Comparison of ENCODE assay signal across 1 cellular context in genomic region chr6:39251406-39251805, GRCh38.
TF ChIP-seq lines count a peak whose summit lies in the region.

No MANE protein-coding gene starts in this region.

TF ChIP-seq in HEK293, 187 proteins besides CTCF, POLR2A, EP300 and RAD21 (continued from another document and continues in another):
- TF ChIP-seq BCL6B (tag by site-specific recombination; IDR thresholded peaks at IDR 0.05) = peak; percentile 48; the same call in 1 of the 2 replicates
- no peak for TF ChIP-seq ZNF571 (tag by site-specific recombination; IDR thresholded peaks at IDR 0.05)
- 0 out of 2 replicates have a peak, but pooled peaks have one; percentile 25 for TF ChIP-seq ZNF19 (tag by site-specific recombination; IDR thresholded peaks at IDR 0.05; ENCODE audit: low read depth)
- TF ChIP-seq KLF16 (tag by site-specific recombination; IDR thresholded peaks at IDR 0.05) = 0 out of 2 replicates have a peak, but pooled peaks have one; percentile 25
- TF ChIP-seq PRDM2 (tag by site-specific recombination; IDR thresholded peaks at IDR 0.05; ENCODE audit: borderline replicate concordance) = no peak
- no peak for TF ChIP-seq SALL2 (tag by site-specific recombination; IDR thresholded peaks at IDR 0.05; ENCODE audit: borderline replicate concordance)
- TF ChIP-seq PRDM1 (tag by site-specific recombination; IDR thresholded peaks at IDR 0.05) = no peak; the same call in 1 of the 2 replicates
- TF ChIP-seq ZSCAN5A (tag by site-specific recombination; IDR thresholded peaks at IDR 0.05) = no peak
- peak; percentile 52; the same call in 1 of the 2 replicates for TF ChIP-seq GLI2 (tag by site-specific recombination; IDR thresholded peaks at IDR 0.05; ENCODE audit: borderline replicate concordance, low read depth)
- no peak for TF ChIP-seq ZBTB7A (tag by site-specific recombination; IDR thresholded peaks at IDR 0.05; ENCODE audit: low read depth)
- TF ChIP-seq INSM2 (tag by site-specific recombination; IDR thresholded peaks at IDR 0.05) = peak; percentile 41; the same call in 1 of the 2 replicates
- TF ChIP-seq ZNF138 (tag by site-specific recombination; IDR thresholded peaks at IDR 0.05; ENCODE audit: borderline replicate concordance) = no peak
- peak; percentile 68 for TF ChIP-seq WT1 (tag by site-specific recombination; IDR thresholded peaks at IDR 0.05)
- TF ChIP-seq FEZF1 (tag by site-specific recombination; IDR thresholded peaks at IDR 0.05) = peak; percentile 77
- no peak for TF ChIP-seq ZFP3 (tag by site-specific recombination; IDR thresholded peaks at IDR 0.05; ENCODE audit: low read depth)
- no peak for TF ChIP-seq ZBTB6 (tag by site-specific recombination; IDR thresholded peaks at IDR 0.05)
- 0 out of 2 replicates have a peak, but pooled peaks have one; percentile 26 for TF ChIP-seq ZSCAN23 (tag by site-specific recombination; IDR thresholded peaks at IDR 0.05)
- peak; percentile 57; the same call in 1 of the 2 replicates for TF ChIP-seq ZFP69B (tag by site-specific recombination; IDR thresholded peaks at IDR 0.05)
- TF ChIP-seq KLF7 (tag by site-specific recombination; IDR thresholded peaks at IDR 0.05; ENCODE audit: borderline replicate concordance) = 0 out of 2 replicates have a peak, but pooled peaks have one; percentile 28
- TF ChIP-seq HOXC10 (CRISPR knock-in tag; IDR thresholded peaks at IDR 0.05) = no peak
- TF ChIP-seq ZNF202 (tag by site-specific recombination; IDR thresholded peaks at IDR 0.05; ENCODE audit: borderline replicate concordance) = no peak
- TF ChIP-seq ZNF140 (tag by site-specific recombination; IDR thresholded peaks at IDR 0.05) = no peak
- 0 out of 2 replicates have a peak, but pooled peaks have one; percentile 19 for TF ChIP-seq GLIS2 (tag by site-specific recombination; IDR thresholded peaks at IDR 0.05)
- peak; percentile 33; the same call in 1 of the 2 replicates for TF ChIP-seq ZBTB20 (tag by site-specific recombination; IDR thresholded peaks at IDR 0.05)
- no peak for TF ChIP-seq ZNF510 (tag by site-specific recombination; IDR thresholded peaks at IDR 0.05; ENCODE audit: insufficient replicate concordance)
- TF ChIP-seq ZNF585B (tag by site-specific recombination; IDR thresholded peaks at IDR 0.05) = no peak
- no peak for TF ChIP-seq SP2 (tag by site-specific recombination; IDR thresholded peaks at IDR 0.05)
- TF ChIP-seq SETDB1 (IDR thresholded peaks at IDR 0.05; ENCODE audit: insufficient read length, low read length) = no peak
- peak; percentile 56 for TF ChIP-seq ZNF341 (tag by site-specific recombination; IDR thresholded peaks at IDR 0.05; ENCODE audit: low read depth)
- no peak for TF ChIP-seq ZNF791 (tag by site-specific recombination; IDR thresholded peaks at IDR 0.05)
- peak; percentile 99 for TF ChIP-seq SCRT2 (tag by site-specific recombination; IDR thresholded peaks at IDR 0.05)
- TF ChIP-seq ATF2 (tag by site-specific recombination; IDR thresholded peaks at IDR 0.05; ENCODE audit: low read depth) = peak; percentile 93
- peak; percentile 86; the same call in 1 of the 2 replicates for TF ChIP-seq TSHZ1 (tag by site-specific recombination; IDR thresholded peaks at IDR 0.05; ENCODE audit: borderline replicate concordance)
- TF ChIP-seq ZNF521 (tag by site-specific recombination; IDR thresholded peaks at IDR 0.05) = no peak
- TF ChIP-seq ZNF48 (tag by site-specific recombination; IDR thresholded peaks at IDR 0.05) = no peak
- TF ChIP-seq ZNF433 (tag by site-specific recombination; IDR thresholded peaks at IDR 0.05; ENCODE audit: low read depth) = no peak
- TF ChIP-seq ZNF174 (tag by site-specific recombination; IDR thresholded peaks at IDR 0.05) = no peak
- no peak for TF ChIP-seq ZNF623 (tag by site-specific recombination; IDR thresholded peaks at IDR 0.05)
- TF ChIP-seq ZNF302 (tag by site-specific recombination; IDR thresholded peaks at IDR 0.05; ENCODE audit: low read depth) = no peak; the same call in 1 of the 2 replicates
- no peak for TF ChIP-seq ZNF121 (tag by site-specific recombination; IDR thresholded peaks at IDR 0.05)
- no peak for TF ChIP-seq ZNF132 (tag by site-specific recombination; IDR thresholded peaks at IDR 0.05; ENCODE audit: borderline replicate concordance)
- TF ChIP-seq ZBTB1 (tag by site-specific recombination; IDR thresholded peaks at IDR 0.05) = no peak
- TF ChIP-seq ZNF366 (tag by site-specific recombination; conservative IDR thresholded peaks at IDR 0.05) = peak; percentile 65
- TF ChIP-seq REPIN1 (tag by site-specific recombination; IDR thresholded peaks at IDR 0.05; ENCODE audit: low read depth) = no peak
- peak; percentile 72 for TF ChIP-seq SP7 (tag by site-specific recombination; IDR thresholded peaks at IDR 0.05)
- TF ChIP-seq ZNF785 (tag by site-specific recombination; IDR thresholded peaks at IDR 0.05) = no peak
- no peak for TF ChIP-seq ZNF16 (tag by site-specific recombination; IDR thresholded peaks at IDR 0.05; ENCODE audit: low read depth)
- TF ChIP-seq ZNF830 (tag by site-specific recombination; IDR thresholded peaks at IDR 0.05; ENCODE audit: low read depth) = no peak
- TF ChIP-seq ZSCAN16 (tag by site-specific recombination; IDR thresholded peaks at IDR 0.05) = no peak
- TF ChIP-seq RBAK (tag by site-specific recombination; IDR thresholded peaks at IDR 0.05) = no peak
- no peak for TF ChIP-seq YY2 (tag by site-specific recombination; IDR thresholded peaks at IDR 0.05)
- TF ChIP-seq ZNF37A (tag by site-specific recombination; IDR thresholded peaks at IDR 0.05) = no peak
- no peak for TF ChIP-seq ZNF311 (tag by site-specific recombination; IDR thresholded peaks at IDR 0.05; ENCODE audit: borderline replicate concordance)
